Comparison of ENCODE assay signal across 8 cellular contexts in the genomic region with DNA sequence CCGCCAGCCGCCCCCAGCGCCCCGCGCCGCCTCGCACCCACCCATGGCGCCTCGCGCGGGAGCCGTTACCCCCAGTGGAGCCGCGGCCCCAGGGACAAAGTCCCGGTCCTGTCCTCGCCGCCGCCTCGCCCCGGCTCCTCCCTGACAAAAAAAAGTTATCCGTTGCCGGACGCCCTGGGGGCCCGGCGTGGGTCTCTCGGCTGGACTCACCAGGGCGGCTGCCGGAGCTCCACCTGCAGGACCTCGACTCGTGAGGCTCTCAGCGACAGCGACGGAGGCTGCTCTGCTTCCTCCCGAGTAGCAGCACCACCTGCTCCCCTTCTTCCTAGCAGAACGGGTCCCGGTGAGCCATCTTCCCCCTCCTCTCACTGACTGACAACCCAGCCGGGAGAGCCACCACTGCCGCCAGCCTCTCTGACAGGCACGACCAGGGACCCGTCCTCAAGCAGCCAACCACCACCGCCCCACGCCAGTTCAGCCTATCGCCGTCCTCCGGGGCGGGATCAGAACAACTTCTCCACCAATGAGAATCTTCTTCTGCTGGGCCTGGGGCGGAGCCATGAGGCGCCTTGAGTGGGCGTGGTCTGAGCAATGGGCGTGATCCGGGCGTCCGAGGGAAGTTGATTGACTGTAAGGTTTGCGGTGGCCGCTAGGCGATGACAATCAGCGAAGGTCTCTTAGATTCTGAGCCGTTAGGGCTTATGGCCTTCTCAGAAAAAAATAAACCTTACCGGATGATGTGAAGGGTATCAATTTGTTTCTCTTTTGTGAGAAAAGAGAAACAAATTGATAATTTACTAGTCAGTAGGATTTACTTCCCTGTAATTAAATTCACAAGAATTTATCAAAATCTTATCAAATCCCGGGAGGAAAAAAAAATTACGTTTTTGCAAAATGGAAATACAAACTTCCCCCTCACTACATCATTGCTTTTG. TPM values are rescaled to one million over a fixed set of nuclear protein-coding genes. Genes with fewer than 3 reads are reported as not detected.
DNase-seq lines count a peak whose midpoint lies in the region; ATAC-seq and TF ChIP-seq lines count a peak whose summit lies in the region.

A gene (minus strand): TSS at position 416 of the 935 bp plus-strand sequence. CDS start 23,019 bp downstream, outside the sequence.

- WGBS in spleen, 5 donors, result 2 to 5% (median 2%) methylated on average over 29 to 61 of the region's 61 CpGs

- H3K27ac Mint-ChIP-seq in WTC11 (peak within 1 kb of the TSS; percentile 73), immature natural killer cell (peak within 1 kb of the TSS; percentile 85 to 94 (median 90))

- CTCF ChIA-PET in WTC11 (lab: Charles Lee), result interaction anchor here (3.4 kb wide), 1 partner anchor 13 kb away, joined by 10 read pairs; no protein-coding TSS in a partner anchor

- no peaks in the 10 kb centered on the region for H3K27me3 Mint-ChIP-seq in WTC11 (ENCODE audit: low read depth)
- H3K27me3 Mint-ChIP-seq in immature natural killer cell (ENCODE audit: low read depth in 3 of 3), result peaks cover 1 to 6% (median 4%) of the 10 kb centered on the region in 3 donors

- ATAC-seq in GM18909 (IDR thresholded peaks at IDR 0.05; ENCODE audit: poor library complexity, unreplicated experiment) (peak; percentile 95), HG03175 (IDR thresholded peaks at IDR 0.05; ENCODE audit: unreplicated experiment) (peak; percentile 96), WTC11 (peak; percentile 99)

- no peaks in the 10 kb centered on the region for H3K9me3 Mint-ChIP-seq in WTC11
- no peaks in the 10 kb centered on the region for H3K9me3 Mint-ChIP-seq in immature natural killer cell

- TF ChIP-seq CTCF in AG09309 (IDR thresholded peaks at IDR 0.05; ENCODE audit: control insufficient read depth, insufficient read depth, low read depth, low read length, missing control alignments) (peak; percentile 61), WTC11 (IDR thresholded peaks at IDR 0.05) (no peak; the same call in 1 of the 2 replicates), cardiac fibroblast (IDR thresholded peaks at IDR 0.05; ENCODE audit: low read depth, low read length) (peak; percentile 57), spleen (IDR thresholded peaks at IDR 0.05 in 8 of 11, conservative IDR thresholded peaks at IDR 0.05 in 3 of 11) (peak; percentile 57 to 95 (median 86))

- no peaks in the 10 kb centered on the region for H3K36me3 Mint-ChIP-seq in WTC11
- H3K36me3 Mint-ChIP-seq in immature natural killer cell, result peaks cover 0 to 5% (median 0%) of the 10 kb centered on the region in 3 donors

- H3K4me1 ChIP-seq in spleen, result peaks cover 10 to 81% (median 62%) of the 10 kb centered on the region in 6 donors

- peak; percentile 41 to 96 (median 77) for TF ChIP-seq POLR2A in spleen (IDR thresholded peaks at IDR 0.05)

- H3K9me3 ChIP-seq in spleen, result no peaks in the 10 kb centered on the region

- POLR2A ChIA-PET in WTC11 (lab: Charles Lee), result no interaction called here

- H3K4me3 ChIP-seq in AG09309 (ENCODE audit: control insufficient read depth, low read depth, low read length) (peak within 1 kb of the TSS; percentile 64), cardiac fibroblast (replicated peaks in 1 of 2; ENCODE audit: low read depth in 2 of 2, low read length in 2 of 2) (peak within 1 kb of the TSS; percentile 84 to 86), spleen (peak within 1 kb of the TSS; percentile 85 to 95 (median 88))

- no peaks in the 10 kb centered on the region for H3K27me3 ChIP-seq in spleen (replicated peaks in 1 of 7)

- H3K4me1 Mint-ChIP-seq in WTC11, result peaks cover 17% of the 10 kb centered on the region
- H3K4me1 Mint-ChIP-seq in immature natural killer cell, result peaks cover 17 to 18% of the 10 kb centered on the region in 2 donors

- DNase-seq in AG09309 (ENCODE audit: low read depth) (peak; percentile 92), NCI-H2227 treated with DMSO at 0.1 percent for 48 hours (lab: John Stamatoyannopoulos, UW) (peak; percentile 94), WTC11 (ENCODE audit: low spot score) (peak; percentile 100), cardiac fibroblast (ENCODE audit: low read depth in 2 of 2) (peak; percentile 99), immature natural killer cell (peak; percentile 99 to 100 (median 100)), spleen (peak; percentile 99)

- peak within 1 kb of the TSS; percentile 68 to 91 (median 90) for H3K27ac ChIP-seq in spleen

- no peaks in the 10 kb centered on the region for H3K36me3 ChIP-seq in spleen

- intact Hi-C loops in spleen (cut with DNase I; ENCODE audit: low total_unique reads), result no loop called here

- H3K4me3 Mint-ChIP-seq in WTC11, result peak within 1 kb of the TSS; percentile 86
- H3K4me3 Mint-ChIP-seq in immature natural killer cell, result peak within 1 kb of the TSS; percentile 92 to 99 (median 95)

TF ChIP-seq in WTC11, 78 proteins besides CTCF, POLR2A, EP300 and RAD21 (continues in another document):
- TF ChIP-seq, protein P1, sequence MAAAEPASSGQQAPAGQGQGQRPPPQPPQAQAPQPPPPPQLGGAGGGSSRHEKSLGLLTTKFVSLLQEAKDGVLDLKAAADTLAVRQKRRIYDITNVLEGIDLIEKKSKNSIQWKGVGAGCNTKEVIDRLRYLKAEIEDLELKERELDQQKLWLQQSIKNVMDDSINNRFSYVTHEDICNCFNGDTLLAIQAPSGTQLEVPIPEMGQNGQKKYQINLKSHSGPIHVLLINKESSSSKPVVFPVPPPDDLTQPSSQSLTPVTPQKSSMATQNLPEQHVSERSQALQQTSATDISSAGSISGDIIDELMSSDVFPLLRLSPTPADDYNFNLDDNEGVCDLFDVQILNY (CRISPR knock-in tag; IDR thresholded peaks at IDR 0.05), result no peak
- TF ChIP-seq GRHL2 (CRISPR knock-in tag; IDR thresholded peaks at IDR 0.05; ENCODE audit: insufficient replicate concordance, severe bottlenecking), result no peak
- TF ChIP-seq NFYB (CRISPR knock-in tag; conservative IDR thresholded peaks at IDR 0.05; ENCODE audit: low read depth), result peak; percentile 98
- no peak for TF ChIP-seq ZNF219 (CRISPR knock-in tag; IDR thresholded peaks at IDR 0.05; ENCODE audit: borderline replicate concordance)
- TF ChIP-seq, protein P2, sequence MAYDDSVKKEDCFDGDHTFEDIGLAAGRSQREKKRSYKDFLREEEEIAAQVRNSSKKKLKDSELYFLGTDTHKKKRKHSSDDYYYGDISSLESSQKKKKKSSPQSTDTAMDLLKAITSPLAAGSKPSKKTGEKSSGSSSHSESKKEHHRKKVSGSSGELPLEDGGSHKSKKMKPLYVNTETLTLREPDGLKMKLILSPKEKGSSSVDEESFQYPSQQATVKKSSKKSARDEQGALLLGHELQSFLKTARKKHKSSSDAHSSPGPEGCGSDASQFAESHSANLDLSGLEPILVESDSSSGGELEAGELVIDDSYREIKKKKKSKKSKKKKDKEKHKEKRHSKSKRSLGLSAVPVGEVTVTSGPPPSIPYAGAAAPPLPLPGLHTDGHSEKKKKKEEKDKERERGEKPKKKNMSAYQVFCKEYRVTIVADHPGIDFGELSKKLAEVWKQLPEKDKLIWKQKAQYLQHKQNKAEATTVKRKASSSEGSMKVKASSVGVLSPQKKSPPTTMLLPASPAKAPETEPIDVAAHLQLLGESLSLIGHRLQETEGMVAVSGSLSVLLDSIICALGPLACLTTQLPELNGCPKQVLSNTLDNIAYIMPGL (CRISPR knock-in tag; IDR thresholded peaks at IDR 0.05), result peak; percentile 38; the same call in 1 of the 2 replicates
- TF ChIP-seq, protein P3, sequence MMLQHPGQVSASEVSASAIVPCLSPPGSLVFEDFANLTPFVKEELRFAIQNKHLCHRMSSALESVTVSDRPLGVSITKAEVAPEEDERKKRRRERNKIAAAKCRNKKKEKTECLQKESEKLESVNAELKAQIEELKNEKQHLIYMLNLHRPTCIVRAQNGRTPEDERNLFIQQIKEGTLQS (CRISPR knock-in tag; conservative IDR thresholded peaks at IDR 0.05), result no peak
- TF ChIP-seq, protein P4, sequence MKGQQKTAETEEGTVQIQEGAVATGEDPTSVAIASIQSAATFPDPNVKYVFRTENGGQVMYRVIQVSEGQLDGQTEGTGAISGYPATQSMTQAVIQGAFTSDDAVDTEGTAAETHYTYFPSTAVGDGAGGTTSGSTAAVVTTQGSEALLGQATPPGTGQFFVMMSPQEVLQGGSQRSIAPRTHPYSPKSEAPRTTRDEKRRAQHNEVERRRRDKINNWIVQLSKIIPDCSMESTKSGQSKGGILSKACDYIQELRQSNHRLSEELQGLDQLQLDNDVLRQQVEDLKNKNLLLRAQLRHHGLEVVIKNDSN (CRISPR knock-in tag; IDR thresholded peaks at IDR 0.05), result peak; percentile 39; the same call in 1 of the 2 replicates
- no peak for TF ChIP-seq IRF2 (CRISPR knock-in tag; IDR thresholded peaks at IDR 0.05; ENCODE audit: borderline replicate concordance, low read depth)
- 0 out of 2 replicates have a peak, but pooled peaks have one; percentile 26 for TF ChIP-seq NFE2L1 (CRISPR knock-in tag; IDR thresholded peaks at IDR 0.05)
- TF ChIP-seq, protein P5, sequence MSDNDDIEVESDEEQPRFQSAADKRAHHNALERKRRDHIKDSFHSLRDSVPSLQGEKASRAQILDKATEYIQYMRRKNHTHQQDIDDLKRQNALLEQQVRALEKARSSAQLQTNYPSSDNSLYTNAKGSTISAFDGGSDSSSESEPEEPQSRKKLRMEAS (CRISPR knock-in tag; IDR thresholded peaks at IDR 0.05), result peak; percentile 67
- peak; percentile 73; the same call in 1 of the 2 replicates for TF ChIP-seq TEAD1 (CRISPR knock-in tag; IDR thresholded peaks at IDR 0.05)
- TF ChIP-seq EMX1 (CRISPR knock-in tag; IDR thresholded peaks at IDR 0.05), result no peak
- TF ChIP-seq ELF4 (CRISPR knock-in tag; IDR thresholded peaks at IDR 0.05; ENCODE audit: low read depth), result no peak

RNA-seq across cellular contexts. Expression of the gene that starts here (rescaled TPM):
- total RNA-seq in WTC11 (2021) (114 to 125 TPM (median 116 TPM) in 3 replicates), spleen (10 to 100 TPM; 40.4 to 59.0 (median 45.1) TPM)
- polyA plus RNA-seq in immature natural killer cell (10 to 100 TPM in 2 of 3 donors, 1 to 10 TPM in 1; 8.9 to 20.5 (median 15.4) TPM), spleen (1 to 10 TPM; 4.0 to 7.5 (median 5.6) TPM)

Comparison
In these comparisons a context has a peak if more than half of its experiments do, and no peak if none do; other contexts are left out.
1. Peak in every context shown above with its lines: DNase-seq, ATAC-seq, H3K4me3 ChIP-seq and H3K27ac ChIP-seq.